19 cellular contexts compared by ENCODE assay signal in genomic region chr16:59259964-59260348, GRCh38.
DNase-seq lines count a peak whose midpoint lies in the region; ATAC-seq, FAIRE-seq and TF ChIP-seq lines count a peak whose summit lies in the region.
"Had no signal": no experiment of that assay in that cellular context is flagged by ENCODE, and none has a peak within 500 bp of the region (broad histone marks: within the 10 kb centered on the region; RNA-seq: fewer than 3 reads in every experiment).

No MANE protein-coding gene starts in this region.

- H3K27me3 ChIP-seq in GM12878 (replicated peaks in 1 of 2; ENCODE audit: control insufficient read depth in 2 of 2, insufficient read depth in 2 of 2, low read length in 1 of 2) (no peaks in the 10 kb centered on the region), upper lobe of right lung (no peaks in the 10 kb centered on the region), sigmoid colon (no peaks in the 10 kb centered on the region)
- H3K27me3 ChIP-seq: tibial artery had no signal

- H3K9me3 Mint-ChIP-seq in activated T-cell treated with anti-CD3 and anti-CD28 coated beads, Interleukin-2, amount 50 U/mL, for 72 hours = peaks cover 0 to 1% of the 10 kb centered on the region in 2 donors
- H3K9me3 Mint-ChIP-seq: activated T-helper 2 cell treated with anti-CD3 and anti-CD28 coated beads, Interferon-gamma antibody, Interleukin-2, Interleukin-4, amounts not matched to agents 10 μg/mL and 5 μg/mL and 100 μg/mL, durations not matched to agents 14 hours and 24 hours and 36 hours; stimulated activated memory B cell treated with anti-CD40 and anti-IgM and Interleukin-4, amounts not matched to agents 10 μg/mL and 1 μg/mL and 100 μg/mL, for 72 hours had no signal

- peaks cover 36% of the 10 kb centered on the region for H3K4me1 Mint-ChIP-seq in activated T-cell treated with anti-CD3 and anti-CD28 coated beads, Interleukin-2, amount 50 U/mL, for 72 hours (ENCODE audit: low read depth)
- H3K4me1 Mint-ChIP-seq: endodermal cell; stimulated activated memory B cell treated with anti-CD40 and anti-IgM and Interleukin-4, amounts not matched to agents 10 μg/mL and 1 μg/mL and 100 μg/mL, for 72 hours had no signal

- TF ChIP-seq CTCF in GM12878 (IDR thresholded peaks at IDR 0.05 in 2 of 3, conservative IDR thresholded peaks at IDR 0.05 in 1 of 3; ENCODE audit: control insufficient read depth in 2 of 3, extremely low read depth in 1 of 3, insufficient read depth in 1 of 3, low read depth in 3 of 3, low read length in 3 of 3) (no peak), upper lobe of right lung (IDR thresholded peaks at IDR 0.05) (no peak), sigmoid colon (IDR thresholded peaks at IDR 0.05) (no peak)

- H3K79me2 ChIP-seq in GM12878 (ENCODE audit: control insufficient read depth, insufficient read depth, low read length) = no peaks in the 10 kb centered on the region

- intact Hi-C loops in GM12878 (cut with micrococcal nuclease; ENCODE audit: unreplicated experiment) (loop anchor here (10.0 kb wide), 1 partner anchor 415 kb away; no protein-coding TSS in a partner anchor), upper lobe of right lung (cut with DNase I) (no loop called here), sigmoid colon (cut with DNase I) (no loop called here)

- BruUV-seq in GM12878 (replicated peaks; lab: Mats Ljungman, UMichigan) = no TSS peak

- no peak overlapping the region for H3K9ac ChIP-seq in GM12878 (ENCODE audit: control insufficient read depth, insufficient read depth, low read length)

- H2AFZ ChIP-seq in GM12878 (ENCODE audit: control insufficient read depth, low read depth, low read length) = no peak overlapping the region

- no peak for FAIRE-seq in GM12878 (lab: Jason Lieb, UNC)
- FAIRE-seq: astrocyte had no signal

- H3K27ac Mint-ChIP-seq in activated T-cell treated with anti-CD3 and anti-CD28 coated beads, Interleukin-2, amount 50 U/mL, for 72 hours = no peak overlapping the region
- H3K27ac Mint-ChIP-seq: activated T-helper 2 cell treated with anti-CD3 and anti-CD28 coated beads, Interferon-gamma antibody, Interleukin-2, Interleukin-4, amounts not matched to agents 10 μg/mL and 5 μg/mL and 100 μg/mL, durations not matched to agents 14 hours and 24 hours and 36 hours; endodermal cell; stimulated activated memory B cell treated with anti-CD40 and anti-IgM and Interleukin-4, amounts not matched to agents 10 μg/mL and 1 μg/mL and 100 μg/mL, for 72 hours had no signal

- H3K36me3 Mint-ChIP-seq in activated T-cell treated with anti-CD3 and anti-CD28 coated beads, Interleukin-2, amount 50 U/mL, for 72 hours (ENCODE audit: insufficient read depth in 2 of 2) = no peaks in the 10 kb centered on the region
- H3K36me3 Mint-ChIP-seq: CD8-positive, alpha-beta memory T cell; stimulated activated memory B cell treated with anti-CD40 and anti-IgM and Interleukin-4, amounts not matched to agents 10 μg/mL and 1 μg/mL and 100 μg/mL, for 72 hours had no signal

- ATAC-seq in activated T-cell treated with anti-CD3 and anti-CD28 coated beads, Interleukin-2, amount 50 U/mL, for 72 hours (replicated peaks in 1 of 2) = peak; percentile 42 to 56
- no peak for ATAC-seq in GM12878
- peak; percentile 55 for ATAC-seq in upper lobe of right lung
- ATAC-seq: Right ventricle myocardium inferior; stimulated activated memory B cell treated with anti-CD40 and anti-IgM and Interleukin-4, amounts not matched to agents 10 μg/mL and 1 μg/mL and 100 μg/mL, for 72 hours had no signal

- in situ Hi-C loops in GM12878 (cut with MboI) = no loop called here

- POLR2A ChIA-PET in GM12878 (lab: Charles Lee) = no interaction called here

- DNase-seq in activated T-cell treated with anti-CD3 and anti-CD28 coated beads, Interleukin-2, amount 50 U/mL, for 72 hours = no peak
- no peak for DNase-seq in activated T-cell treated with anti-CD3 and anti-CD28 coated beads, Interleukin-2, amount 50 U/mL, for 48 hours
- DNase-seq in MV-4-11 (lab: John Stamatoyannopoulos, UW) (peak; percentile 89), GM12878 (ENCODE audit: low read depth, low spot score) (no peak), upper lobe of right lung (no peak), sigmoid colon (no peak), iPS-NIHi7 (ENCODE audit: extremely low spot score) (no peak)
- no peak for DNase-seq in effector CD4-positive, alpha-beta T cell
- DNase-seq: endodermal cell, HCEC 1CT, hippocampal formation, MM.1S, NCI-H1930, tibial artery had no signal

- no peak overlapping the region for H3K27ac ChIP-seq in GM12878 (ENCODE audit: control insufficient read depth, insufficient read depth)
- H3K27ac ChIP-seq in upper lobe of right lung = no peak overlapping the region
- no peak overlapping the region for H3K27ac ChIP-seq in sigmoid colon
- H3K27ac ChIP-seq: tibial artery had no signal

- H3K36me3 ChIP-seq in GM12878 (ENCODE audit: control insufficient read depth in 2 of 2, insufficient read depth in 2 of 2, low read length in 1 of 2) (no peaks in the 10 kb centered on the region), upper lobe of right lung (no peaks in the 10 kb centered on the region), sigmoid colon (no peaks in the 10 kb centered on the region)
- H3K36me3 ChIP-seq: tibial artery had no signal

- no peaks in the 10 kb centered on the region for H3K27me3 Mint-ChIP-seq in activated T-cell treated with anti-CD3 and anti-CD28 coated beads, Interleukin-2, amount 50 U/mL, for 72 hours (ENCODE audit: low read depth)
- H3K27me3 Mint-ChIP-seq: CD8-positive, alpha-beta memory T cell; stimulated activated memory B cell treated with anti-CD40 and anti-IgM and Interleukin-4, amounts not matched to agents 10 μg/mL and 1 μg/mL and 100 μg/mL, for 72 hours had no signal

- peak overlapping the region; percentile 13 to 49 for H3K4me3 Mint-ChIP-seq in activated T-cell treated with anti-CD3 and anti-CD28 coated beads, Interleukin-2, amount 50 U/mL, for 72 hours
- H3K4me3 Mint-ChIP-seq: CD8-positive, alpha-beta memory T cell; endodermal cell; stimulated activated memory B cell treated with anti-CD40 and anti-IgM and Interleukin-4, amounts not matched to agents 10 μg/mL and 1 μg/mL and 100 μg/mL, for 72 hours had no signal

- RAD21 ChIA-PET in GM12878 (lab: Charles Lee; ENCODE audit: unreplicated experiment) = no interaction called here

- SMC1A ChIA-PET in GM12878 (lab: Charles Lee; ENCODE audit: uncharacterized antibody, unreplicated experiment) = no interaction called here

- H3K4me3 ChIP-seq in GM12878 = no peak overlapping the region
- no peak overlapping the region for H3K4me3 ChIP-seq in upper lobe of right lung
- H3K4me3 ChIP-seq in sigmoid colon = no peak overlapping the region
- H3K4me3 ChIP-seq: tibial artery had no signal

- H4K20me1 ChIP-seq in GM12878 (ENCODE audit: control insufficient read depth, insufficient read depth) = no peaks in the 10 kb centered on the region

- H3K4me2 ChIP-seq in GM12878 (ENCODE audit: control insufficient read depth, insufficient read depth) = no peak overlapping the region

- no peaks in the 10 kb centered on the region for H3K9me3 ChIP-seq in GM12878 (replicated peaks; ENCODE audit: control insufficient read depth, insufficient read depth, low read length)
- no peaks in the 10 kb centered on the region for H3K9me3 ChIP-seq in upper lobe of right lung
- H3K9me3 ChIP-seq in sigmoid colon = peaks cover 0 to 3% (median 0%) of the 10 kb centered on the region in 4 donors
- H3K9me3 ChIP-seq: tibial artery had no signal

- H3K4me1 ChIP-seq in GM12878 (ENCODE audit: control insufficient read depth, insufficient read depth, low read length) = no peaks in the 10 kb centered on the region
- no peaks in the 10 kb centered on the region for H3K4me1 ChIP-seq in upper lobe of right lung
- H3K4me1 ChIP-seq in sigmoid colon = no peaks in the 10 kb centered on the region
- H3K4me1 ChIP-seq: tibial artery had no signal

- CTCF ChIA-PET in GM12878 (lab: Yijun Ruan, JAX) = no interaction called here

- TF ChIP-seq RAD21 in GM12878 (IDR thresholded peaks at IDR 0.05; ENCODE audit: insufficient read depth, low read depth, low read length) = no peak

- no peak for TF ChIP-seq POLR2A in GM12878 (IDR thresholded peaks at IDR 0.05; ENCODE audit: low read depth, low read length)
- no peak for TF ChIP-seq POLR2A in sigmoid colon (IDR thresholded peaks at IDR 0.05)

- TF ChIP-seq EP300 in GM12878 (IDR thresholded peaks at IDR 0.05; ENCODE audit: borderline replicate concordance in 1 of 2, control insufficient read depth in 1 of 2, low read depth in 2 of 2, low read length in 2 of 2) (no peak), sigmoid colon (IDR thresholded peaks at IDR 0.05) (no peak)

TF ChIP-seq in GM12878, 131 proteins besides CTCF, POLR2A, EP300 and RAD21:
- peak; percentile 48; the same call in 1 of the 2 replicates for TF ChIP-seq RUNX3 (IDR thresholded peaks at IDR 0.05; ENCODE audit: low read length)
- no peak for TF ChIP-seq CREM (IDR thresholded peaks at IDR 0.05; ENCODE audit: low read depth)
- TF ChIP-seq BHLHE40 (IDR thresholded peaks at IDR 0.05; ENCODE audit: borderline replicate concordance in 1 of 2, low read depth in 2 of 2, low read length in 1 of 2) = no peak
